Comparison of ENCODE assay signal across 8 cellular contexts in genomic region chr13:20828540-20829364, GRCh38. TPM values are rescaled to one million over a fixed set of nuclear protein-coding genes. Genes with fewer than 3 reads are reported as not detected.
DNase-seq lines count a peak whose midpoint lies in the region; ATAC-seq, FAIRE-seq and TF ChIP-seq lines count a peak whose summit lies in the region.

No MANE protein-coding gene starts in this region.

- intact Hi-C loops in breast epithelium (cut with DNase I; ENCODE audit: low total_unique reads) (no loop called here), kidney (cut with DNase I) (loop anchor here (10.0 kb wide), 1 partner anchor 124 kb away; the partner anchor contains the start of gene IL17D)

- H3K4me3 Mint-ChIP-seq in stimulated activated naive CD8-positive, alpha-beta T cell treated with anti-CD3 and anti-CD28 coated beads, Interleukin-15, amount 100 ng/mL, for 72 hours: peak overlapping the region; percentile 16 to 47

- H3K4me3 ChIP-seq in HL-60 (replicated peaks; ENCODE audit: insufficient read depth, low read length) (no peak overlapping the region), breast epithelium (peak overlapping the region in 1 of 3 donors; percentile 28), kidney (ENCODE audit: low read length in 2 of 2) (peak overlapping the region; percentile 42 to 44)

- DNase-seq in ACHN (peak; percentile 72), HL-60 (ENCODE audit: low read depth in 1 of 2, low spot score in 1 of 2) (peak in 1 of 2 experiments; percentile 51), SK-MEL-5 (ENCODE audit: low read depth, low spot score) (peak; percentile 72), breast epithelium (ENCODE audit: low spot score in 2 of 2) (no peak), kidney (no peak)
- DNase-seq in stimulated activated naive CD8-positive, alpha-beta T cell treated with anti-CD3 and anti-CD28 coated beads, Interleukin-15, amount 100 ng/mL, for 72 hours: peak; percentile 11 to 39

- TF ChIP-seq CTCF in HL-60 (IDR thresholded peaks at IDR 0.05; ENCODE audit: insufficient read depth, low read length) (peak; percentile 22), breast epithelium (IDR thresholded peaks at IDR 0.05) (peak; percentile 45 to 74 (median 71)), kidney (IDR thresholded peaks at IDR 0.05; ENCODE audit: borderline replicate concordance, extremely low read depth, insufficient read depth) (peak; percentile 66)

- H3K27me3 ChIP-seq in HL-60 (ENCODE audit: insufficient read depth, poor library complexity, severe bottlenecking) (no peaks in the 10 kb centered on the region), breast epithelium (no peaks in the 10 kb centered on the region)

- no peaks in the 10 kb centered on the region for H3K27me3 Mint-ChIP-seq in stimulated activated naive CD8-positive, alpha-beta T cell treated with anti-CD3 and anti-CD28 coated beads, Interleukin-15, amount 100 ng/mL, for 72 hours

- H3K9ac ChIP-seq in kidney (ENCODE audit: low read length in 2 of 2): peak overlapping the region; percentile 31 to 49

- H3K9me3 ChIP-seq in breast epithelium (no peaks in the 10 kb centered on the region), kidney (ENCODE audit: control insufficient read depth in 1 of 2, low read length in 2 of 2) (no peaks in the 10 kb centered on the region)

- in situ Hi-C loops in ACHN (cut with HindIII; ENCODE audit: low pct_ligation_motif_present, low pct_unique_long_range_greater_than_20kb, low sequenced_read_pairs) (no loop called here), SK-MEL-5 (cut with HindIII; ENCODE audit: low pct_unique_long_range_greater_than_20kb, low sequenced_read_pairs) (no loop called here)

- FAIRE-seq in G401.6 (lab: Jason Lieb, UNC) (peak; percentile 94), kidney (lab: Jason Lieb, UNC) (no peak)

- no peaks in the 10 kb centered on the region for H3K9me3 Mint-ChIP-seq in stimulated activated naive CD8-positive, alpha-beta T cell treated with anti-CD3 and anti-CD28 coated beads, Interleukin-15, amount 100 ng/mL, for 72 hours

- ATAC-seq in stimulated activated naive CD8-positive, alpha-beta T cell treated with anti-CD3 and anti-CD28 coated beads, Interleukin-15, amount 100 ng/mL, for 72 hours: no peak
- ATAC-seq in GM18861 (IDR thresholded peaks at IDR 0.05; ENCODE audit: unreplicated experiment): no peak

- H3K27ac ChIP-seq in HL-60 (replicated peaks) (no peak overlapping the region), breast epithelium (peak overlapping the region in 1 of 2 donors; percentile 1), kidney (ENCODE audit: low read depth in 2 of 2, low read length in 2 of 2) (no peak overlapping the region)

- peaks cover 10% of the 10 kb centered on the region for H3K4me1 Mint-ChIP-seq in stimulated activated naive CD8-positive, alpha-beta T cell treated with anti-CD3 and anti-CD28 coated beads, Interleukin-15, amount 100 ng/mL, for 72 hours

- H3K4me1 ChIP-seq in breast epithelium: no peaks in the 10 kb centered on the region
- no peaks in the 10 kb centered on the region for H3K4me1 ChIP-seq in kidney (ENCODE audit: control insufficient read depth in 1 of 2, insufficient read depth in 1 of 2, low read depth in 1 of 2, low read length in 2 of 2)

- H3K27ac Mint-ChIP-seq in stimulated activated naive CD8-positive, alpha-beta T cell treated with anti-CD3 and anti-CD28 coated beads, Interleukin-15, amount 100 ng/mL, for 72 hours: no peak overlapping the region

- H3K36me3 ChIP-seq in breast epithelium: no peaks in the 10 kb centered on the region
- H3K36me3 ChIP-seq in kidney (ENCODE audit: control insufficient read depth in 1 of 2, insufficient read depth in 2 of 2, low read length in 2 of 2): peaks cover 0 to 3% of the 10 kb centered on the region in 2 donors

- TF ChIP-seq POLR2A in breast epithelium (IDR thresholded peaks at IDR 0.05): no peak

RNA-seq across cellular contexts. Expression of gene EEF1AKMT1, which starts 55.0 kb away (rescaled TPM):
- total RNA-seq in SK-MEL-5 (2014; rRNA removed; shearing (Covaris generic)): 3.1 and 3.4 TPM in 2 replicates
- 1.4 and 3.2 TPM in 2 replicates for polyA plus RNA-seq in SK-MEL-5 (2015; cell fraction: cytosol; rRNA removed)
- polyA plus RNA-seq in SK-MEL-5 (2015; cell fraction: nucleus; rRNA removed): 0.39 TPM in 2 replicates
- 10 to 100 TPM in 2 of 3 donors, 1 to 10 TPM in 1; 9.0 to 16.1 (median 13.5) TPM for total RNA-seq in breast epithelium
- 10.7 TPM for total RNA-seq in kidney
- 16.6 TPM for polyA plus RNA-seq in kidney (ENCODE audit: insufficient read depth, low read depth, low replicate concordance)

Comparison
In these comparisons a context has a peak if more than half of its experiments do, and no peak if none do; other contexts are left out.
1. DNase-seq: peak in ACHN (single experiment), SK-MEL-5 (single experiment) and stimulated activated naive CD8-positive, alpha-beta T cell treated with anti-CD3 and anti-CD28 coated beads, Interleukin-15, amount 100 ng/mL, for 72 hours (2 of 2); none in breast epithelium (0 of 2) and kidney (single experiment).
2. Peak in every context shown above with its lines, with median percentiles within 50 percentile points of each other: CTCF ChIP-seq.